Comparison of ENCODE assay signal across 8 cellular contexts in genomic region chr19:17947815-17948473, GRCh38. TPM values are rescaled to one million over a fixed set of nuclear protein-coding genes. Genes with fewer than 3 reads are reported as not detected.
DNase-seq lines count a peak whose midpoint lies in the region; ATAC-seq and TF ChIP-seq lines count a peak whose summit lies in the region.

No MANE protein-coding gene starts in this region.

- H3K4me1 ChIP-seq in ACC112 (ENCODE audit: control insufficient read depth, insufficient read depth, low read length, unreplicated experiment) (peaks cover 13% of the 10 kb centered on the region), breast epithelium (peaks cover 3 to 29% of the 10 kb centered on the region in 2 donors), spleen (peaks cover 41 to 71% (median 65%) of the 10 kb centered on the region in 6 donors)

- H3K79me2 ChIP-seq in ACC112 (ENCODE audit: control insufficient read depth, insufficient read depth, low read length, unreplicated experiment): no peaks in the 10 kb centered on the region

- 1% methylated on average over 25 to 89 of the region's 89 CpGs for WGBS in spleen, 5 donors

- H3K27ac ChIP-seq in ACC112 (ENCODE audit: low read depth, low read length): no peak overlapping the region
- H3K27ac ChIP-seq in breast epithelium: peak overlapping the region; percentile 32 to 55
- H3K27ac ChIP-seq in spleen: peak overlapping the region in 7 of 8 donors; percentile 67 to 84 (median 78)

- H3K36me3 ChIP-seq in ACC112 (ENCODE audit: insufficient read depth, low read length): no peaks in the 10 kb centered on the region
- no peaks in the 10 kb centered on the region for H3K36me3 ChIP-seq in breast epithelium
- H3K36me3 ChIP-seq in spleen: peaks cover 0 to 20% (median 7%) of the 10 kb centered on the region in 6 donors

- TF ChIP-seq POLR2A in breast epithelium (IDR thresholded peaks at IDR 0.05): no peak
- TF ChIP-seq POLR2A in spleen (IDR thresholded peaks at IDR 0.05): no peak

- no peak for TF ChIP-seq CTCF in WI38 (IDR thresholded peaks at IDR 0.05; ENCODE audit: low read depth, low read length)
- TF ChIP-seq CTCF in breast epithelium (IDR thresholded peaks at IDR 0.05): no peak
- TF ChIP-seq CTCF in spleen (IDR thresholded peaks at IDR 0.05 in 8 of 11, conservative IDR thresholded peaks at IDR 0.05 in 3 of 11): peak in 1 of 11 experiments; percentile 21

- H3K9me3 ChIP-seq in breast epithelium (no peaks in the 10 kb centered on the region), spleen (no peaks in the 10 kb centered on the region)

- DNase-seq in NCI-H2227 treated with DMSO at 0.1 percent for 48 hours (lab: John Stamatoyannopoulos, UW): peak; percentile 97
- peak; percentile 84 to 88 for DNase-seq in breast epithelium (ENCODE audit: low spot score in 2 of 2)
- peak; percentile 88 for DNase-seq in inferior parietal cortex (ENCODE audit: extremely low spot score)
- DNase-seq in spleen: peak; percentile 97

- ATAC-seq in GM18909 (IDR thresholded peaks at IDR 0.05; ENCODE audit: poor library complexity, unreplicated experiment) (peak; percentile 60), HG03280 (IDR thresholded peaks at IDR 0.05; ENCODE audit: unreplicated experiment) (peak; percentile 62)

- H3K27me3 ChIP-seq in ACC112 (ENCODE audit: insufficient read depth, low read length) (peaks cover 40% of the 10 kb centered on the region), breast epithelium (peaks cover 9 to 41% of the 10 kb centered on the region in 2 donors), spleen (replicated peaks in 1 of 7) (peaks cover 20 to 49% (median 45%) of the 10 kb centered on the region in 7 donors)

- H2AFZ ChIP-seq in ACC112 (ENCODE audit: low read length, unreplicated experiment): no peak overlapping the region

- H3K4me3 ChIP-seq in ACC112 (ENCODE audit: low read depth, low read length): peak overlapping the region; percentile 58
- peak overlapping the region; percentile 51 for H3K4me3 ChIP-seq in WI38 (ENCODE audit: low read depth, low read length)
- peak overlapping the region; percentile 64 to 92 (median 84) for H3K4me3 ChIP-seq in breast epithelium
- peak overlapping the region; percentile 56 to 93 (median 84) for H3K4me3 ChIP-seq in spleen

- intact Hi-C loops in breast epithelium (cut with DNase I; ENCODE audit: low total_unique reads): no loop called here
- intact Hi-C loops in spleen (cut with DNase I; ENCODE audit: low total_unique reads): loop anchor here (10.0 kb wide), 1 partner anchor 107 kb away; no protein-coding TSS in a partner anchor

RNA-seq across cellular contexts. Expression of gene CCDC124, which starts 15.1 kb away (rescaled TPM):
- total RNA-seq in breast epithelium (10 to 100 TPM; 43.8 to 53.4 (median 47.9) TPM), spleen (10 to 100 TPM; 29.5 to 48.6 (median 41.2) TPM)
- polyA plus RNA-seq in spleen: 10 to 100 TPM; 62.4 to 89.9 (median 86.1) TPM

RNA-seq across cellular contexts. Expression of gene KCNN1, which starts 19.0 kb away (rescaled TPM):
- total RNA-seq in breast epithelium: under 1 TPM in 2 of 3 donors, not detected in 1; 0.33 to 0.59 TPM
- not detected for total RNA-seq in spleen
- polyA plus RNA-seq in spleen: under 1 TPM; 0.03 to 0.10 (median 0.04) TPM
